In the genomic region with DNA sequence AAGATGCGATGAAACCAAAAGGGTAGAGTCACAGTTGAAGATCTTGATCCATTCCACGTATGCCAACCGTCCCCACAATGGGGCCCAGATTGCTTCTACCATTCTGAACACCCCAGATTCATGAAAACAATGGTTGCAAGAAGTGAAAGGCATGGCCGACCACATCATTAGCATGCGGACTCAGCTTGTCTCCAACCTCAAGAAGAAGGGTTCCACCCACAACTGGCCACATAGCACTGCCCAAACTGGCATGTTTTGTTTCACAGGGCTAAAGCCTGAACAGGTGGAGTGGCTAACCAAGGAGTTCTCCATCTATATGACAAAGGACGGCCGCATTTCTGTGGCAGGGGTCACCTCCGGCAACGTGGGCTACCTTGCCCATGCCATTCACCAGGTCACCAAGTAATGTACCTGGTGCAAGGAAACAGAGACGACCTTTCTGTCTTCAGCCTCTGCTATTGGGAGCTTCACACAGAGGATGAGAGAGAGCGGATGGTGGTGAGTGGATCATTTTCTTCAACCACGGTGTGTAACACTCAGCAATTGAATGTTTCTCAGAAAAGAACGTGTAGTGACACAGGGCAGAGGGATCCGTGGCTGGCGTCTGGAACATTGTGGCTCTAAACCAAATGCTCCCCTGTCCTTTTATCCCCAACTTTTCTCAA, we compare ENCODE assay signal across 25 cellular contexts. TPM values are rescaled to one million over a fixed set of nuclear protein-coding genes. Genes with fewer than 3 reads are reported as not detected.
A peak's percentile ranks its signal among the peaks of the same experiment; 100 is the strongest.
DNase-seq lines count a peak whose midpoint lies in the region; ATAC-seq and TF ChIP-seq lines count a peak whose summit lies in the region.
"Had no signal": no experiment of that assay in that cellular context is flagged by ENCODE, and none has a peak within 500 bp of the region (broad histone marks: within the 10 kb centered on the region; RNA-seq: fewer than 3 reads in every experiment).

No MANE protein-coding gene starts in this region.

- H3K27ac Mint-ChIP-seq in activated CD8-positive, alpha-beta memory T cell treated with anti-CD3 and anti-CD28 coated beads, Interleukin-2, amount 10 ng/mL, durations not matched to agents 7 days and 5 days, result peak overlapping the region; percentile 67
- H3K27ac Mint-ChIP-seq in activated T-helper 1 cell treated with anti-CD3 and anti-CD28 coated beads, Interleukin-12 subunit alpha, Interleukin-12 subunit beta, Interleukin-2, Interleukin-4 antibody, amounts not matched to agents 30 ng/mL and 10 ng/mL and 1 ng/mL, durations not matched to agents 14 hours and 24 hours and 36 hours, result peak overlapping the region; percentile 69
- peak overlapping the region; percentile 89 to 94 for H3K27ac Mint-ChIP-seq in natural killer cell

- peaks cover 57% of the 10 kb centered on the region for H3K4me1 Mint-ChIP-seq in activated CD8-positive, alpha-beta memory T cell treated with anti-CD3 and anti-CD28 coated beads, Interleukin-2, amount 10 ng/mL, durations not matched to agents 7 days and 5 days
- H3K4me1 Mint-ChIP-seq in activated T-helper 1 cell treated with anti-CD3 and anti-CD28 coated beads, Interleukin-12 subunit alpha, Interleukin-12 subunit beta, Interleukin-2, Interleukin-4 antibody, amounts not matched to agents 30 ng/mL and 10 ng/mL and 1 ng/mL, durations not matched to agents 14 hours and 24 hours and 36 hours (ENCODE audit: low read depth), result peaks cover 83% of the 10 kb centered on the region
- H3K4me1 Mint-ChIP-seq in natural killer cell, result peaks cover 49 to 57% of the 10 kb centered on the region in 2 donors

- in situ Hi-C loops in GM13976 (cut with MboI; ENCODE audit: low sequenced_read_pairs, unreplicated experiment), result loop anchor here (25.0 kb wide), 1 partner anchor 305 kb away; no protein-coding TSS in a partner anchor

- peak overlapping the region; percentile 41 for H3K4me3 Mint-ChIP-seq in activated CD8-positive, alpha-beta memory T cell treated with anti-CD3 and anti-CD28 coated beads, Interleukin-2, amount 10 ng/mL, durations not matched to agents 7 days and 5 days
- peak overlapping the region; percentile 12 for H3K4me3 Mint-ChIP-seq in activated T-helper 1 cell treated with anti-CD3 and anti-CD28 coated beads, Interleukin-12 subunit alpha, Interleukin-12 subunit beta, Interleukin-2, Interleukin-4 antibody, amounts not matched to agents 30 ng/mL and 10 ng/mL and 1 ng/mL, durations not matched to agents 14 hours and 24 hours and 36 hours
- peak overlapping the region; percentile 89 for H3K4me3 Mint-ChIP-seq in natural killer cell

- no peaks in the 10 kb centered on the region for H3K27me3 Mint-ChIP-seq in activated CD8-positive, alpha-beta memory T cell treated with anti-CD3 and anti-CD28 coated beads, Interleukin-2, amount 10 ng/mL, durations not matched to agents 7 days and 5 days
- H3K27me3 Mint-ChIP-seq in activated T-helper 1 cell treated with anti-CD3 and anti-CD28 coated beads, Interleukin-12 subunit alpha, Interleukin-12 subunit beta, Interleukin-2, Interleukin-4 antibody, amounts not matched to agents 30 ng/mL and 10 ng/mL and 1 ng/mL, durations not matched to agents 14 hours and 24 hours and 36 hours (ENCODE audit: insufficient read depth), result no peaks in the 10 kb centered on the region
- H3K27me3 Mint-ChIP-seq in natural killer cell (ENCODE audit: low read depth in 2 of 2), result no peaks in the 10 kb centered on the region

- intact Hi-C loops in activated T-helper 1 cell treated with anti-CD3 and anti-CD28 coated beads, Interleukin-12 subunit alpha, Interleukin-12 subunit beta, Interleukin-2, Interleukin-4 antibody, amounts not matched to agents 30 ng/mL and 10 ng/mL and 1 ng/mL, durations not matched to agents 14 hours and 24 hours and 36 hours (cut with micrococcal nuclease), result loop anchor here (10.0 kb wide), 5 partner anchors 302 to 1082 kb away; partner anchors contain the start of genes MAGOHB and YBX3
- intact Hi-C loops in natural killer cell (cut with micrococcal nuclease), result loop anchor here (10.0 kb wide), 2 partner anchors 182 to 572 kb away; partner anchors contain the start of genes GABARAPL1 and KLRF1

- CTCF ChIA-PET in activated CD8-positive, alpha-beta memory T cell treated with anti-CD3 and anti-CD28 coated beads, Interleukin-2, amount 10 ng/mL, durations not matched to agents 7 days and 5 days (lab: Charles Lee), result interaction anchor here (0.7 to 3.6 kb wide), 4 partner anchors 8 to 106 kb away, joined by 3 to 15 read pairs (median 4); no protein-coding TSS in a partner anchor

- no peak for DNase-seq in activated CD8-positive, alpha-beta memory T cell treated with anti-CD3 and anti-CD28 coated beads, Interleukin-2, amount 10 ng/mL, durations not matched to agents 7 days and 5 days
- DNase-seq in activated CD8-positive, alpha-beta memory T cell treated with anti-CD3 and anti-CD28 coated beads, Interleukin-2, amount 50 U/mL, for 48 hours, result no peak
- DNase-seq in activated T-helper 1 cell treated with anti-CD3 and anti-CD28 coated beads, Interleukin-12 subunit alpha, Interleukin-12 subunit beta, Interleukin-2, Interleukin-4 antibody, amounts not matched to agents 30 ng/mL and 10 ng/mL and 1 ng/mL, durations not matched to agents 14 hours and 24 hours and 36 hours (ENCODE audit: low spot score), result no peak
- peak; percentile 30 for DNase-seq in natural killer cell
- no peak for DNase-seq in suprapubic skin (ENCODE audit: low spot score in 2 of 2)
- DNase-seq in GM13976 (ENCODE audit: low spot score), result no peak
- DNase-seq: DMS 273 treated with DMSO at 0.1 percent for 48 hours; esophagus squamous epithelium; GM23248; NCI-H187 treated with DMSO at 0.1 percent for 48 hours; NCI-H2227 treated with DMSO at 0.1 percent for 48 hours; NCI-H774; PC-9; right lobe of liver; stimulated activated CD4-positive, alpha-beta T cell treated with anti-CD3 and anti-CD28 coated beads, Interleukin-15, amount 100 ng/mL, for 24 hours; testis; WERI-Rb-1 had no signal

- no peaks in the 10 kb centered on the region for H3K36me3 ChIP-seq in suprapubic skin
- H3K36me3 ChIP-seq: esophagus squamous epithelium, gastroesophageal sphincter, right lobe of liver, WERI-Rb-1 had no signal

- no peak for ATAC-seq in activated CD8-positive, alpha-beta memory T cell treated with anti-CD3 and anti-CD28 coated beads, Interleukin-2, amount 10 ng/mL, durations not matched to agents 7 days and 5 days
- ATAC-seq in HG02885 (IDR thresholded peaks at IDR 0.05; ENCODE audit: poor library complexity, unreplicated experiment) (peak; percentile 60), natural killer cell (peak; percentile 22 to 49 (median 43)), HG02884 (IDR thresholded peaks at IDR 0.05; ENCODE audit: unreplicated experiment) (no peak)
- ATAC-seq: gastroesophageal sphincter, right lobe of liver had no signal

- no peaks in the 10 kb centered on the region for H3K27me3 ChIP-seq in suprapubic skin
- H3K27me3 ChIP-seq: BLaER1 treated with 17β-estradiol and CSF1 and Interleukin-3, amounts not matched to agents 10 nM and 100 nM; esophagus squamous epithelium; gastroesophageal sphincter; right lobe of liver; testis had no signal

- H3K36me3 Mint-ChIP-seq in activated CD8-positive, alpha-beta memory T cell treated with anti-CD3 and anti-CD28 coated beads, Interleukin-2, amount 10 ng/mL, durations not matched to agents 7 days and 5 days, result peaks cover 58% of the 10 kb centered on the region
- H3K36me3 Mint-ChIP-seq in activated T-helper 1 cell treated with anti-CD3 and anti-CD28 coated beads, Interleukin-12 subunit alpha, Interleukin-12 subunit beta, Interleukin-2, Interleukin-4 antibody, amounts not matched to agents 30 ng/mL and 10 ng/mL and 1 ng/mL, durations not matched to agents 14 hours and 24 hours and 36 hours (ENCODE audit: low read depth), result peaks cover 15% of the 10 kb centered on the region
- H3K36me3 Mint-ChIP-seq in natural killer cell, result peaks cover 6% of the 10 kb centered on the region

- H3K27ac ChIP-seq in suprapubic skin, result no peak overlapping the region
- H3K27ac ChIP-seq: BLaER1 treated with 17β-estradiol and CSF1 and Interleukin-3, amounts not matched to agents 10 nM and 100 nM; esophagus squamous epithelium; gastroesophageal sphincter; GM23248; PC-9; right lobe of liver; testis; WERI-Rb-1 had no signal

- no peaks in the 10 kb centered on the region for H3K9me3 ChIP-seq in suprapubic skin
- H3K9me3 ChIP-seq: esophagus squamous epithelium, gastroesophageal sphincter, right lobe of liver, testis had no signal

- H3K4me3 ChIP-seq in suprapubic skin, result no peak overlapping the region
- H3K4me3 ChIP-seq: BLaER1 treated with 17β-estradiol and CSF1 and Interleukin-3, amounts not matched to agents 10 nM and 100 nM; esophagus squamous epithelium; gastroesophageal sphincter; GM23248; lung; PC-9; right lobe of liver; testis had no signal

- peaks cover 13% of the 10 kb centered on the region for H3K9me3 Mint-ChIP-seq in activated CD8-positive, alpha-beta memory T cell treated with anti-CD3 and anti-CD28 coated beads, Interleukin-2, amount 10 ng/mL, durations not matched to agents 7 days and 5 days (ENCODE audit: low read depth)
- H3K9me3 Mint-ChIP-seq in activated T-helper 1 cell treated with anti-CD3 and anti-CD28 coated beads, Interleukin-12 subunit alpha, Interleukin-12 subunit beta, Interleukin-2, Interleukin-4 antibody, amounts not matched to agents 30 ng/mL and 10 ng/mL and 1 ng/mL, durations not matched to agents 14 hours and 24 hours and 36 hours, result peaks cover 40% of the 10 kb centered on the region
- H3K9me3 Mint-ChIP-seq in natural killer cell, result peaks cover 0 to 3% of the 10 kb centered on the region in 2 donors

- 86% methylated on average over 15 of the region's 15 CpGs for WGBS in suprapubic skin

- H3K4me1 ChIP-seq in suprapubic skin, result peaks cover 7% of the 10 kb centered on the region
- H3K4me1 ChIP-seq: right lobe of liver had no signal

- no peak for TF ChIP-seq POLR2A in suprapubic skin (IDR thresholded peaks at IDR 0.05)

- TF ChIP-seq CTCF in natural killer cell (IDR thresholded peaks at IDR 0.05) (no peak), suprapubic skin (IDR thresholded peaks at IDR 0.05) (no peak), GM13976 (IDR thresholded peaks at IDR 0.05; ENCODE audit: borderline replicate concordance, control extremely low read depth, extremely low read depth, insufficient read depth, missing control alignments) (no peak)

- TF ChIP-seq EP300 in suprapubic skin (IDR thresholded peaks at IDR 0.05), result no peak

RNA-seq across cellular contexts. Expression of gene CLEC2D, which starts 26.8 kb away (rescaled TPM):
- 100 to 1,000 TPM; 355 to 385 TPM for total RNA-seq in activated CD8-positive, alpha-beta memory T cell treated with anti-CD3 and anti-CD28 coated beads, Interleukin-2, amount 10 ng/mL, durations not matched to agents 7 days and 5 days
- total RNA-seq in activated T-helper 1 cell treated with anti-CD3 and anti-CD28 coated beads, Interleukin-12 subunit alpha, Interleukin-12 subunit beta, Interleukin-2, Interleukin-4 antibody, amounts not matched to agents 30 ng/mL and 10 ng/mL and 1 ng/mL, durations not matched to agents 14 hours and 24 hours and 36 hours, result 371 and 395 TPM in 2 replicates
- total RNA-seq in natural killer cell, result 100 to 1,000 TPM; 140 to 219 (median 209) TPM
- 10 to 100 TPM in 1 of 4 donors, 1 to 10 TPM in 3; 2.3 to 12.2 (median 5.0) TPM for total RNA-seq in suprapubic skin

RNA-seq across cellular contexts. Expression of gene KLRB1, which starts 35.0 kb away (rescaled TPM):
- 10 to 100 TPM; 13.0 to 30.2 TPM for total RNA-seq in activated CD8-positive, alpha-beta memory T cell treated with anti-CD3 and anti-CD28 coated beads, Interleukin-2, amount 10 ng/mL, durations not matched to agents 7 days and 5 days
- 0.15 TPM in 1 of 2 replicates, not detected in the other for total RNA-seq in activated T-helper 1 cell treated with anti-CD3 and anti-CD28 coated beads, Interleukin-12 subunit alpha, Interleukin-12 subunit beta, Interleukin-2, Interleukin-4 antibody, amounts not matched to agents 30 ng/mL and 10 ng/mL and 1 ng/mL, durations not matched to agents 14 hours and 24 hours and 36 hours
- total RNA-seq in natural killer cell, result 100 to 1,000 TPM; 194 to 310 (median 216) TPM
- total RNA-seq in suprapubic skin, result not detected
- total RNA-seq: GM23248, HT1080, kidney epithelial cell, osteoblast, PC-9 had no signal

Comparison
In these comparisons a context has a peak if more than half of its experiments do, and no peak if none do; other contexts are left out.
1. ATAC-seq: peak in HG02885 (single experiment) and natural killer cell (3 of 3); none in activated CD8-positive, alpha-beta memory T cell treated with anti-CD3 and anti-CD28 coated beads, Interleukin-2, amount 10 ng/mL, durations not matched to agents 7 days and 5 days (single experiment) and HG02884 (single experiment).
2. H3K4me3 Mint-ChIP-seq: peak in every context shown above with its lines; median percentile 89 in natural killer cell; 41 in activated CD8-positive, alpha-beta memory T cell treated with anti-CD3 and anti-CD28 coated beads, Interleukin-2, amount 10 ng/mL, durations not matched to agents 7 days and 5 days; 12 in activated T-helper 1 cell treated with anti-CD3 and anti-CD28 coated beads, Interleukin-12 subunit alpha, Interleukin-12 subunit beta, Interleukin-2, Interleukin-4 antibody, amounts not matched to agents 30 ng/mL and 10 ng/mL and 1 ng/mL, durations not matched to agents 14 hours and 24 hours and 36 hours.
3. RNA of gene CLEC2D, which starts 26.8 kb away (total RNA-seq): 355 to 385 TPM in activated CD8-positive, alpha-beta memory T cell treated with anti-CD3 and anti-CD28 coated beads, Interleukin-2, amount 10 ng/mL, durations not matched to agents 7 days and 5 days, 371 to 395 TPM in activated T-helper 1 cell treated with anti-CD3 and anti-CD28 coated beads, Interleukin-12 subunit alpha, Interleukin-12 subunit beta, Interleukin-2, Interleukin-4 antibody, amounts not matched to agents 30 ng/mL and 10 ng/mL and 1 ng/mL, durations not matched to agents 14 hours and 24 hours and 36 hours and 140 to 219 TPM in natural killer cell; 2.3 to 12.2 TPM in suprapubic skin; every median in the first group is over 10 times any median in the second.
4. RNA of gene KLRB1, which starts 35.0 kb away (total RNA-seq): 194 to 310 TPM in natural killer cell and 13.0 to 30.2 TPM in activated CD8-positive, alpha-beta memory T cell treated with anti-CD3 and anti-CD28 coated beads, Interleukin-2, amount 10 ng/mL, durations not matched to agents 7 days and 5 days; 0.15 TPM in activated T-helper 1 cell treated with anti-CD3 and anti-CD28 coated beads, Interleukin-12 subunit alpha, Interleukin-12 subunit beta, Interleukin-2, Interleukin-4 antibody, amounts not matched to agents 30 ng/mL and 10 ng/mL and 1 ng/mL, durations not matched to agents 14 hours and 24 hours and 36 hours and not detected in suprapubic skin; every median in the first group is over 10 times any median in the second.
5. Peak in every context shown above with its lines, with median percentiles within 50 percentile points of each other: H3K27ac Mint-ChIP-seq.